31 cellular contexts compared by ENCODE assay signal in genomic region chr2:43743706-43744105, GRCh38. TPM values are rescaled to one million over a fixed set of nuclear protein-coding genes. Genes with fewer than 3 reads are reported as not detected.
DNase-seq lines count a peak whose midpoint lies in the region; ATAC-seq, FAIRE-seq and TF ChIP-seq lines count a peak whose summit lies in the region.
"Had no signal": no experiment of that assay in that cellular context is flagged by ENCODE, and none has a peak within 500 bp of the region (broad histone marks: within the 10 kb centered on the region; RNA-seq: fewer than 3 reads in every experiment).

No MANE protein-coding gene starts in this region.

- no peaks in the 10 kb centered on the region for H3K36me3 ChIP-seq in mammary epithelial cell (ENCODE audit: insufficient read depth, low read length)
- peaks cover 0 to 7% (median 0%) of the 10 kb centered on the region in 4 donors for H3K36me3 ChIP-seq in esophagus muscularis mucosa
- peaks cover 2 to 35% of the 10 kb centered on the region in 2 experiments for H3K36me3 ChIP-seq in mesenchymal stem cell (ENCODE audit: control insufficient read depth in 1 of 2, insufficient read depth in 2 of 2, low read depth in 1 of 2, low read length in 2 of 2)
- H3K36me3 ChIP-seq: BLaER1 treated with 17β-estradiol and CSF1 and Interleukin-3, amounts not matched to agents 10 nM and 100 nM; HAP-1; SJCRH30 had no signal

- no peak overlapping the region for H4K91ac ChIP-seq in mesenchymal stem cell (ENCODE audit: low read length)

- H3K4me2 ChIP-seq in mammary epithelial cell (ENCODE audit: insufficient read depth, low read depth, low read length) (no peak overlapping the region), mesenchymal stem cell (ENCODE audit: low read length, poor library complexity, severe bottlenecking) (peak overlapping the region; percentile 21)
- H3K4me2 ChIP-seq: BLaER1 treated with 17β-estradiol and CSF1 and Interleukin-3, amounts not matched to agents 10 nM and 100 nM had no signal

- no peaks in the 10 kb centered on the region for H3K36me3 Mint-ChIP-seq in MCF 10A (ENCODE audit: insufficient read depth, unreplicated experiment)

- intact Hi-C loops in mammary epithelial cell (cut with micrococcal nuclease) = no loop called here
- intact Hi-C loops in MCF 10A (cut with micrococcal nuclease) = no loop called here
- intact Hi-C loops in esophagus muscularis mucosa (cut with DNase I) = no loop called here

- CTCF ChIA-PET in mammary epithelial cell (lab: Charles Lee; ENCODE audit: low non-redundant PET) (interaction anchor here (0.7 kb wide), 1 partner anchor 98 kb away, joined by 3 read pairs; no protein-coding TSS in a partner anchor), MCF 10A (lab: Yijun Ruan, JAX) (interaction anchor here (0.5 kb wide), 1 partner anchor 273 kb away, joined by 4 read pairs; no protein-coding TSS in a partner anchor)

- H2BK12ac ChIP-seq in mesenchymal stem cell (ENCODE audit: low read length in 2 of 2) = no peak overlapping the region

- no peak overlapping the region for H3K23ac ChIP-seq in mesenchymal stem cell (ENCODE audit: low read length in 2 of 2)

- in situ Hi-C loops in mammary epithelial cell (cut with MboI; ENCODE audit: low sequenced_read_pairs in 2 of 2) = no loop called here

- TF ChIP-seq CTCF in mammary epithelial cell (conservative IDR thresholded peaks at IDR 0.05 in 1 of 2, IDR thresholded peaks at IDR 0.05 in 1 of 2; ENCODE audit: extremely low read depth in 1 of 2, insufficient read depth in 1 of 2, low read depth in 1 of 2, low read length in 2 of 2) = no peak
- TF ChIP-seq CTCF in MCF 10A (IDR thresholded peaks at IDR 0.05; ENCODE audit: unreplicated experiment) = no peak
- TF ChIP-seq CTCF in esophagus muscularis mucosa (IDR thresholded peaks at IDR 0.05) = no peak

- POLR2A ChIA-PET in MCF 10A (lab: Yijun Ruan, JAX) = no interaction called here

- no peak for TF ChIP-seq EP300 in esophagus muscularis mucosa (IDR thresholded peaks at IDR 0.05)

- peak overlapping the region; percentile 78 for H2AK5ac ChIP-seq in mesenchymal stem cell (ENCODE audit: low read length, severe bottlenecking)

- FAIRE-seq in HTR-8/SVneo (lab: Jason Lieb, UNC) = no peak
- FAIRE-seq: D721Med, G401.6, K562 had no signal

- H3K9me3 ChIP-seq in mammary epithelial cell (replicated peaks; ENCODE audit: insufficient read depth, low read length) (no peaks in the 10 kb centered on the region), esophagus muscularis mucosa (no peaks in the 10 kb centered on the region), mesenchymal stem cell (ENCODE audit: control insufficient read depth, low read length) (no peaks in the 10 kb centered on the region)
- H3K9me3 ChIP-seq: BLaER1 treated with 17β-estradiol and CSF1 and Interleukin-3, amounts not matched to agents 10 nM and 100 nM; HAP-1; SJCRH30 had no signal

- no peak overlapping the region for H3K14ac ChIP-seq in mesenchymal stem cell (ENCODE audit: low read length in 2 of 2)

- dilution Hi-C loops in mammary epithelial cell (cut with HindIII; ENCODE audit: low sequenced_read_pairs) = no loop called here

- H3K9ac ChIP-seq in mammary epithelial cell (ENCODE audit: insufficient read depth, low read length) (no peak overlapping the region), mesenchymal stem cell (ENCODE audit: low read length) (no peak overlapping the region)
- H3K9ac ChIP-seq: BLaER1 treated with 17β-estradiol and CSF1 and Interleukin-3, amounts not matched to agents 10 nM and 100 nM had no signal

- no peaks in the 10 kb centered on the region for H4K20me1 ChIP-seq in mammary epithelial cell (ENCODE audit: insufficient read depth, low read length)
- H4K20me1 ChIP-seq: BLaER1 treated with 17β-estradiol and CSF1 and Interleukin-3, amounts not matched to agents 10 nM and 100 nM had no signal

- H3K4me1 ChIP-seq in mammary epithelial cell (ENCODE audit: insufficient read depth, low read length) = no peaks in the 10 kb centered on the region
- peaks cover 0 to 33% (median 20%) of the 10 kb centered on the region in 4 donors for H3K4me1 ChIP-seq in esophagus muscularis mucosa
- peaks cover 3% of the 10 kb centered on the region for H3K4me1 ChIP-seq in mesenchymal stem cell (ENCODE audit: control insufficient read depth, insufficient read depth, low read depth, low read length)
- H3K4me1 ChIP-seq: BLaER1 treated with 17β-estradiol and CSF1 and Interleukin-3, amounts not matched to agents 10 nM and 100 nM had no signal

- no peaks in the 10 kb centered on the region for H3K9me3 Mint-ChIP-seq in MCF 10A (ENCODE audit: unreplicated experiment)
- H3K9me3 Mint-ChIP-seq: CD4-positive, alpha-beta T cell; HFFc6 had no signal

- H3K4me1 Mint-ChIP-seq in MCF 10A (ENCODE audit: insufficient read depth, unreplicated experiment) = no peaks in the 10 kb centered on the region

- H3K79me1 ChIP-seq in mesenchymal stem cell (replicated peaks; ENCODE audit: low read length, poor library complexity, severe bottlenecking) = peaks cover 2% of the 10 kb centered on the region

- H2BK120ac ChIP-seq in mesenchymal stem cell (ENCODE audit: low read depth, low read length) = no peak overlapping the region

- ATAC-seq in HG02885 (IDR thresholded peaks at IDR 0.05; ENCODE audit: poor library complexity, unreplicated experiment) (no peak), GM18502 (IDR thresholded peaks at IDR 0.05; ENCODE audit: poor library complexity, unreplicated experiment) (no peak)
- ATAC-seq: K562, PC-3, Right ventricle myocardium inferior had no signal

- H2AFZ ChIP-seq in mammary epithelial cell (ENCODE audit: low read depth, low read length) (peak overlapping the region; percentile 46), mesenchymal stem cell (ENCODE audit: low read depth, low read length) (no peak overlapping the region)

- no peak for TF ChIP-seq POLR2A in esophagus muscularis mucosa (IDR thresholded peaks at IDR 0.05; ENCODE audit: low read depth)

- no peaks in the 10 kb centered on the region for H3K79me2 ChIP-seq in mammary epithelial cell (ENCODE audit: insufficient read depth, low read length)

- H3K27ac Mint-ChIP-seq in MCF 10A (ENCODE audit: low read depth, unreplicated experiment) = no peak overlapping the region
- H3K27ac Mint-ChIP-seq: CD4-positive, alpha-beta T cell had no signal

- H3K27me3 Mint-ChIP-seq in MCF 10A (ENCODE audit: insufficient read depth, unreplicated experiment) = no peaks in the 10 kb centered on the region

- WGBS in mammary epithelial cell (ENCODE audit: low coverage, missing lambda C conversion rate) = 46% methylated on average over 5 of the region's 5 CpGs
- 68% methylated on average over 5 of the region's 5 CpGs for WGBS in esophagus muscularis mucosa
- 90% methylated on average over 5 of the region's 5 CpGs for WGBS in mesenchymal stem cell

- H3K4me3 Mint-ChIP-seq in MCF 10A (ENCODE audit: unreplicated experiment) = no peak overlapping the region
- H3K4me3 Mint-ChIP-seq: CD4-positive, alpha-beta T cell; HFFc6 had no signal

- H2BK15ac ChIP-seq in mesenchymal stem cell (ENCODE audit: low read depth, poor library complexity, severe bottlenecking) = no peak overlapping the region

- H4K8ac ChIP-seq in mesenchymal stem cell (ENCODE audit: low read length) = no peak overlapping the region

- no peak overlapping the region for H3K18ac ChIP-seq in mesenchymal stem cell (ENCODE audit: low read depth in 1 of 2, low read length in 2 of 2)

- H3K4ac ChIP-seq in mesenchymal stem cell (ENCODE audit: low read depth in 1 of 2, low read length in 2 of 2) = no peak overlapping the region

- H3K4me3 ChIP-seq in mammary epithelial cell (replicated peaks in 1 of 3; ENCODE audit: insufficient read depth in 1 of 3, low read depth in 2 of 3, low read length in 3 of 3) = no peak overlapping the region
- H3K4me3 ChIP-seq in esophagus muscularis mucosa = no peak overlapping the region
- H3K4me3 ChIP-seq in mesenchymal stem cell (ENCODE audit: insufficient read depth in 1 of 2, low read depth in 1 of 2, low read length in 2 of 2) = no peak overlapping the region
- H3K4me3 ChIP-seq: BLaER1 treated with 17β-estradiol and CSF1 and Interleukin-3, amounts not matched to agents 10 nM and 100 nM; HAP-1; K562; SJCRH30 had no signal

- DNase-seq in mammary epithelial cell (no peak), MCF 10A (ENCODE audit: unreplicated experiment) (no peak), esophagus muscularis mucosa (ENCODE audit: extremely low spot score) (no peak), mesenchymal stem cell (no peak), HTR-8/SVneo (ENCODE audit: insufficient read length, low spot score) (no peak), NCI-H226 (no peak)
- DNase-seq: 8988T; CD4-positive, alpha-beta T cell; DMS53; GOT3; HFFc6; Kasumi-1; MV-4-11; NCI-H1105; NCI-H1436 treated with DMSO at 0.1 percent for 48 hours; NCI-H187 treated with DMSO at 0.1 percent for 48 hours; NCI-H2171 treated with DMSO at 0.1 percent for 48 hours; NCI-H446; NCI-H524 treated with DMSO at 0.1 percent for 48 hours; NCI-H82; NK-92 treated with Interleukin-12 subunit alpha and Interleukin-12 subunit beta, amount 100 ng/mL, for 24 hours; PC-3; SJCRH30 had no signal

- H2BK5ac ChIP-seq in mesenchymal stem cell (ENCODE audit: low read depth, low read length, poor library complexity, severe bottlenecking) = peak overlapping the region; percentile 53

- BruUV-seq in mammary epithelial cell (replicated peaks; lab: Mats Ljungman, UMichigan) = no TSS peak
- BruUV-seq in MCF 10A (replicated peaks; lab: Mats Ljungman, UMichigan) = no TSS peak

- no peaks in the 10 kb centered on the region for H3K27me3 ChIP-seq in mammary epithelial cell (ENCODE audit: insufficient read depth, low read length)
- H3K27me3 ChIP-seq in esophagus muscularis mucosa = no peaks in the 10 kb centered on the region
- no peaks in the 10 kb centered on the region for H3K27me3 ChIP-seq in mesenchymal stem cell (ENCODE audit: control insufficient read depth in 1 of 2, insufficient read depth in 1 of 2, low read length in 2 of 2)
- H3K27me3 ChIP-seq: BLaER1 treated with 17β-estradiol and CSF1 and Interleukin-3, amounts not matched to agents 10 nM and 100 nM; SJCRH30 had no signal

- H3K27ac ChIP-seq in mammary epithelial cell (ENCODE audit: insufficient read depth, low read depth, low read length) (no peak overlapping the region), esophagus muscularis mucosa (replicated peaks in 1 of 4) (peak overlapping the region in 3 of 4 donors; percentile 5 to 69 (median 54)), mesenchymal stem cell (ENCODE audit: low read length, poor library complexity, severe bottlenecking) (peak overlapping the region; percentile 89)
- H3K27ac ChIP-seq: BLaER1 treated with 17β-estradiol and CSF1 and Interleukin-3, amounts not matched to agents 10 nM and 100 nM; SJCRH30 had no signal

RNA-seq across cellular contexts. Expression of gene DYNC2LI1, which starts 30.1 kb away (rescaled TPM):
- total RNA-seq in mammary epithelial cell = 10 to 100 TPM; 15.6 to 16.2 TPM
- 7.7 TPM for polyA plus RNA-seq in mammary epithelial cell
- polyA minus RNA-seq in mammary epithelial cell = not detected
- total RNA-seq in MCF 10A (2022) = 13.0 and 16.6 TPM in 2 replicates
- 10 to 100 TPM; 15.6 to 19.1 (median 17.7) TPM for total RNA-seq in esophagus muscularis mucosa
- polyA plus RNA-seq in mesenchymal stem cell (2013, experiment 1 of 2) = 20.2 TPM
- 20.7 TPM for polyA plus RNA-seq in mesenchymal stem cell (2013, experiment 2 of 2)
